ENCODE assay signal across 9 cellular contexts in genomic region chr11:96235725-96236124, GRCh38.
DNase-seq lines count a peak whose midpoint lies in the region; ATAC-seq, FAIRE-seq and TF ChIP-seq lines count a peak whose summit lies in the region.
"Had no signal": no experiment of that assay in that cellular context is flagged by ENCODE, and none has a peak within 500 bp of the region (broad histone marks: within the 10 kb centered on the region; RNA-seq: fewer than 3 reads in every experiment).

No MANE protein-coding gene starts in this region.

- DNase-seq in activated effector memory CD4-positive, alpha-beta T cell treated with anti-CD3 and anti-CD28 coated beads, Interleukin-2, amount 50 U/mL, for 16 hours: peak; percentile 74
- DNase-seq in activated effector memory CD4-positive, alpha-beta T cell treated with Interleukin-2 at 50 U/mL for 16 hours: no peak
- no peak for DNase-seq in K562 (ENCODE audit: extremely low read depth in 1 of 4, low spot score in 3 of 4)
- DNase-seq in transverse colon: no peak
- DNase-seq in KBM-7: no peak
- no peak for DNase-seq in NCI-H1694 (lab: John Stamatoyannopoulos, UW)
- no peak for DNase-seq in anterior cingulate cortex (lab: John Stamatoyannopoulos, UW)
- DNase-seq: NCI-H1048 had no signal

- TF ChIP-seq CTCF in K562 (IDR thresholded peaks at IDR 0.05 in 2 of 3, conservative IDR thresholded peaks at IDR 0.05 in 1 of 3; ENCODE audit: insufficient read depth in 2 of 3, low read depth in 1 of 3, low read length in 3 of 3): no peak
- no peak for TF ChIP-seq CTCF in transverse colon (IDR thresholded peaks at IDR 0.05)

- peaks cover 0 to 6% of the 10 kb centered on the region in 2 experiments; a peak in 1 of 5 replicates for H3K4me1 ChIP-seq in K562 (replicated peaks in 1 of 2; ENCODE audit: control insufficient read depth in 2 of 2, insufficient read depth in 2 of 2, low read length in 2 of 2)
- H3K4me1 ChIP-seq in transverse colon: peaks cover 7 to 43% (median 23%) of the 10 kb centered on the region in 4 donors

- H3K9me1 ChIP-seq in K562 (ENCODE audit: control insufficient read depth, insufficient read depth, low read length): no peaks in the 10 kb centered on the region

- intact Hi-C loops in K562 (cut with micrococcal nuclease): no loop called here
- intact Hi-C loops in transverse colon (cut with DNase I; ENCODE audit: low total_unique reads): no loop called here

- H3K27ac ChIP-seq in K562 (ENCODE audit: extremely low read depth, low read depth, low read length) (no peak overlapping the region), transverse colon (peak overlapping the region; percentile 55 to 67 (median 57))

- H3K36me3 ChIP-seq in K562 (ENCODE audit: control insufficient read depth, insufficient read depth, low read length) (no peaks in the 10 kb centered on the region), transverse colon (no peaks in the 10 kb centered on the region)

- TF ChIP-seq EP300 in K562 (IDR thresholded peaks at IDR 0.05; ENCODE audit: low read length): no peak
- no peak for TF ChIP-seq EP300 in transverse colon (IDR thresholded peaks at IDR 0.05; ENCODE audit: low read depth)

- peak; percentile 95 for ATAC-seq in HG03280 (IDR thresholded peaks at IDR 0.05; ENCODE audit: unreplicated experiment)
- no peak for ATAC-seq in K562

- H3K9ac ChIP-seq in K562 (ENCODE audit: insufficient read depth in 1 of 2, low read depth in 2 of 2, low read length in 2 of 2): no peak overlapping the region

- no peaks in the 10 kb centered on the region for H3K79me2 ChIP-seq in K562 (ENCODE audit: control insufficient read depth, insufficient read depth, low read length)

- POLR2A ChIA-PET in K562 (lab: Yijun Ruan, JAX): interaction anchor here (1.1 to 1.3 kb wide), 2 partner anchors 10 to 14 kb away, joined by 3 to 5 read pairs; no protein-coding TSS in a partner anchor

- H4K20me1 ChIP-seq in K562 (replicated peaks; ENCODE audit: control insufficient read depth, insufficient read depth, low read length): no peaks in the 10 kb centered on the region

- H3K4me2 ChIP-seq in K562 (ENCODE audit: insufficient read depth, low read length): no peak overlapping the region

- TF ChIP-seq POLR2A in K562 (conservative IDR thresholded peaks at IDR 0.05): no peak
- TF ChIP-seq POLR2A in transverse colon (IDR thresholded peaks at IDR 0.05): no peak

- no peak overlapping the region for H3K4me3 ChIP-seq in K562
- H3K4me3 ChIP-seq in transverse colon: no peak overlapping the region

- H3K27me3 ChIP-seq in K562 (ENCODE audit: control insufficient read depth in 2 of 2, insufficient read depth in 2 of 2, low read length in 2 of 2): no peaks in the 10 kb centered on the region
- no peaks in the 10 kb centered on the region for H3K27me3 ChIP-seq in transverse colon

- CTCF ChIA-PET in K562 (lab: Yijun Ruan, JAX; ENCODE audit: low intra/inter-chr PET ratio): interaction anchor here (0.6 kb wide), 1 partner anchor 12 kb away, joined by 5 read pairs; no protein-coding TSS in a partner anchor

- WGBS in K562 (ENCODE audit: insufficient coverage, low coverage, missing lambda C conversion rate): 68% methylated on average over 4 of the region's 4 CpGs
- WGBS in transverse colon (ENCODE audit: low coverage in 1 of 2), 2 donors: 65% methylated on average over 3 to 4 of the region's 4 CpGs

- no peak for FAIRE-seq in K562 (lab: Jason Lieb, UNC)

- no TSS peak for BruUV-seq in K562 (replicated peaks; lab: Mats Ljungman, UMichigan)

- H2AFZ ChIP-seq in K562 (ENCODE audit: low read depth, low read length): no peak overlapping the region

- in situ Hi-C loops in K562 (cut with MboI) (no loop called here), transverse colon (cut with MboI; ENCODE audit: low pct_ligation_motif_present in 1 of 4, low pct_unique_long_range_greater_than_20kb in 1 of 4, low sequenced_read_pairs in 3 of 4) (loop anchor here in 3 of 4 donors (25.0 kb wide), 1 partner anchor 102 kb away; the partner anchor contains the start of gene MAML2 (in 3 of the 3)), KBM-7 (cut with MboI; ENCODE audit: low pct_unique_long_range_greater_than_20kb, low sequenced_read_pairs) (no loop called here)

- no peak for TF ChIP-seq RAD21 in K562 (CRISPR knock-in tag; conservative IDR thresholded peaks at IDR 0.05 in 1 of 2, IDR thresholded peaks at IDR 0.05 in 1 of 2)

- H3K9me3 ChIP-seq in K562 (replicated peaks; ENCODE audit: control insufficient read depth, insufficient read depth, low read depth, low read length): no peaks in the 10 kb centered on the region
- no peaks in the 10 kb centered on the region for H3K9me3 ChIP-seq in transverse colon

TF ChIP-seq in K562, 482 proteins besides CTCF, POLR2A, EP300 and RAD21:
- TF ChIP-seq PHF8 (IDR thresholded peaks at IDR 0.05; ENCODE audit: borderline replicate concordance, low read length) (no peak), FOXA3 (CRISPR knock-in tag; conservative IDR thresholded peaks at IDR 0.05 in 1 of 2, IDR thresholded peaks at IDR 0.05 in 1 of 2) (no peak), PBX2 (CRISPR knock-in tag; IDR thresholded peaks at IDR 0.05; ENCODE audit: low read depth) (no peak), PBX2 (tag; conservative IDR thresholded peaks at IDR 0.05; ENCODE audit: low read depth) (no peak), UBTF (IDR thresholded peaks at IDR 0.05; ENCODE audit: borderline replicate concordance in 1 of 2, low read depth in 2 of 2, low read length in 2 of 2) (no peak), CEBPB (tag; IDR thresholded peaks at IDR 0.05) (peak; percentile 39; the same call in 1 of the 2 replicates), E2F4 (CRISPR knock-in tag; IDR thresholded peaks at IDR 0.05; ENCODE audit: low read depth) (no peak), YY1 (IDR thresholded peaks at IDR 0.05; ENCODE audit: borderline replicate concordance in 1 of 3, control insufficient read depth in 1 of 3, extremely low read depth in 1 of 3, insufficient read depth in 3 of 3, insufficient read length in 1 of 3, insufficient replicate concordance in 2 of 3, low read depth in 1 of 3, low read length in 2 of 3) (no peak), CEBPG (CRISPR knock-in tag; IDR thresholded peaks at IDR 0.05) (0 out of 2 replicates have a peak, but pooled peaks have one; percentile 16), CEBPG (tag; conservative IDR thresholded peaks at IDR 0.05 in 1 of 2, IDR thresholded peaks at IDR 0.05 in 1 of 2) (no peak), ATF3 (IDR thresholded peaks at IDR 0.05) (0 out of 2 replicates have a peak, but pooled peaks have one; percentile 14), ATF3 (CRISPR knock-in tag; conservative IDR thresholded peaks at IDR 0.05) (no peak), ZC3H11A (IDR thresholded peaks at IDR 0.05; ENCODE audit: low read depth, low read length) (no peak)

Comparison
In these comparisons a context has a peak if more than half of its experiments do, and no peak if none do; other contexts are left out.
1. in situ Hi-C loops: an anchor here in transverse colon (25.0 kb wide); none called in K562 and KBM-7.